In genomic region chr7:12674861-12675260, GRCh38 we compare ENCODE assay signal across 1 cellular context.
A peak's percentile ranks its signal among the peaks of the same experiment; 100 is the strongest.
TF ChIP-seq lines count a peak whose summit lies in the region.

No MANE protein-coding gene starts in this region.

TF ChIP-seq in H1, 55 proteins besides CTCF, POLR2A, EP300 and RAD21:
- TF ChIP-seq CEBPB (IDR thresholded peaks at IDR 0.05; ENCODE audit: low read depth, low read length) (peak; percentile 61; the same call in 1 of the 2 replicates), RXRA (IDR thresholded peaks at IDR 0.05; ENCODE audit: insufficient read depth, low read depth, low read length) (no peak)
